20 cellular contexts compared by ENCODE assay signal in the genomic region with DNA sequence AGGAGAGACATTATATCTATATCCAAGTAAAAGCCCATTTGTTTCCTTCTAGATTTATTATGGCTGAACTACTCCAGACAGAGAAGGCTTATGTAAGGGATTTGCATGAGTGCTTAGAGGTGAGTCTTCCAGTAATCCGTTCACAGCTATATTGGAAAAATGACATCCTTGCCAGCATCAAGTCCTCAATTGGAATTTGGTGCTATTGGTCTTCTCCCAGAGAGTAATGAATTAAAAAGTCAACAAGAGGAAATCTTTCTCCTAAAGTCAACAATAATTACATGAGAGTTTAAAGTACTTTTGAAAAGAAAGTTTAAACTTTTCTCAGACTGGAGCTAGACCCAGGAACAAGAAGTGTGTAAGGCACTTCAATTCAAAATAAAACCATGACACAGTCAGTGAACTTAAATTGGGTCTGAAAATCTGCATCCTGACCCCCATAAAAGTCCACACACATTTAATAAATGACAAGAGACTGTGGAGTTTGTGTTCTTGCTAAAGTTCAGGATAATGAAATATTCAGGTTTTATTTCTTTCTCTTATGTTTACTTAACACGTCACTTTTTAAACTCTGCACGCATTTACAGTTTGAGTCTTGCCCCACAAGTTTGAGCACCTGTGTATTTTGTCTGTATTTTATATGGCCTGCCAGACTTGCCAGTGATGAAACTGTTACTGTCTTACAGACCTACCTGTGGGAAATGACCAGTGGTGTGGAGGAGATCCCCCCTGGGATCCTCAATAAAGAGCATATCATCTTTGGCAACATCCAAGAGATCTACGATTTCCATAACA.
DNase-seq lines count a peak whose midpoint lies in the region; ATAC-seq and TF ChIP-seq lines count a peak whose summit lies in the region.
"Had no signal": no experiment of that assay in that cellular context is flagged by ENCODE, and none has a peak within 500 bp of the region (broad histone marks: within the 10 kb centered on the region; RNA-seq: fewer than 3 reads in every experiment).

No MANE protein-coding gene starts in this region.

- H3K4me1 ChIP-seq in left lung: no peaks in the 10 kb centered on the region
- H3K4me1 ChIP-seq: SJSA1 had no signal

- no peak overlapping the region for H3K4me3 ChIP-seq in LNCaP clone FGC (ENCODE audit: low read depth, low read length)
- H3K4me3 ChIP-seq in left lung: no peak overlapping the region
- no peak overlapping the region for H3K4me3 ChIP-seq in retinal pigment epithelial cell (ENCODE audit: low read length)
- H3K4me3 ChIP-seq: SJSA1 had no signal

- DNase-seq in LNCaP clone FGC (ENCODE audit: low read depth) (peak; percentile 36), astrocyte of the hippocampus (ENCODE audit: low read depth, low spot score) (peak; percentile 24), left lung (no peak), retinal pigment epithelial cell (ENCODE audit: low read depth) (peak; percentile 44), DMS53 (lab: John Stamatoyannopoulos, UW) (no peak)
- DNase-seq: HCEC 1CT, NCI-H1092, NCI-H1417 treated with DMSO at 0.1 percent for 48 hours, NCI-H1694 treated with DMSO at 0.1 percent for 48 hours, NCI-H2081, NCI-H2171, NCI-H345, NCI-H524 treated with DMSO at 0.1 percent for 48 hours, NCI-H774, Right ventricle myocardium superior, RPMI8226 had no signal

- ATAC-seq in left lung (peak; percentile 79), HG03571 (IDR thresholded peaks at IDR 0.05; ENCODE audit: unreplicated experiment) (no peak), GM19455 (IDR thresholded peaks at IDR 0.05; ENCODE audit: unreplicated experiment) (no peak)

- H3K36me3 ChIP-seq in left lung: no peaks in the 10 kb centered on the region
- H3K36me3 ChIP-seq: SJSA1 had no signal

- H3K9me3 ChIP-seq in left lung: no peaks in the 10 kb centered on the region
- H3K9me3 ChIP-seq: SJSA1 had no signal

- no peak overlapping the region for H3K27ac ChIP-seq in left lung
- H3K27ac ChIP-seq: HL-60, SJSA1 had no signal

- no peaks in the 10 kb centered on the region for H3K27me3 ChIP-seq in left lung
- H3K27me3 ChIP-seq: SJSA1 had no signal

- no peak for TF ChIP-seq CTCF in LNCaP clone FGC (IDR thresholded peaks at IDR 0.05; ENCODE audit: control insufficient read depth, extremely low read depth, insufficient read depth)
- no peak for TF ChIP-seq CTCF in left lung (IDR thresholded peaks at IDR 0.05)
- TF ChIP-seq CTCF in retinal pigment epithelial cell (conservative IDR thresholded peaks at IDR 0.05; ENCODE audit: low read depth, low read length): no peak

- intact Hi-C loops in left lung (cut with DNase I): loop anchor here in 1 of 2 donors (10.0 kb wide), 1 partner anchor 107 kb away; no protein-coding TSS in a partner anchor

Comparison
In these comparisons a context has a peak if more than half of its experiments do, and no peak if none do; other contexts are left out.
1. DNase-seq: peak in LNCaP clone FGC (single experiment), astrocyte of the hippocampus (single experiment) and retinal pigment epithelial cell (single experiment); none in left lung (0 of 2) and DMS53 (single experiment).